ENCODE assay signal across 2 cellular contexts in the genomic region with DNA sequence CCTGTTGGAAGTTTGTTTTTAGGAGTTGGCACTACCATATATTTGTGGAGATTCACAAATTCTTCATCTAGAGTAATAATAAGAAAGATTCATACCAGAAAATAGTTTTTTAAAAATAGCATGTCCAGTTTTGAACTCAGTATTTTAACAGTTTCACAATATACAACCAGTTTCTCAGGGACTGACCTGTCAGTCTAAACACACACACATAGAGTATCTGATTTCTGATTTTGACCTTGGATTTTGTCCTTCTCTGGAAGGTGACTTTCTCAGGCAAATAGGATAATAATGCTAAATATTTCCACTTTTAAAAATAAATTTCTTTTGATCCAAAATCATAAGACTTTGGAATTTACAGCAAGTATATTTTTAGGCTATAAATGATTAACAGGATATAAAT.
TF ChIP-seq lines count a peak whose summit lies in the region.

No MANE protein-coding gene starts in this region.

TF ChIP-seq in HepG2, 621 proteins besides CTCF, POLR2A, EP300 and RAD21:
- TF ChIP-seq ZNF335 (CRISPR knock-in tag; IDR thresholded peaks at IDR 0.05) (no peak), SIX1 (CRISPR knock-in tag; IDR thresholded peaks at IDR 0.05; ENCODE audit: borderline replicate concordance) (peak; percentile 53; the same call in 1 of the 2 replicates), MTF2 (CRISPR knock-in tag; IDR thresholded peaks at IDR 0.05; ENCODE audit: borderline replicate concordance) (no peak), ZNF136 (CRISPR knock-in tag; IDR thresholded peaks at IDR 0.05; ENCODE audit: low read depth) (no peak), ARNTL (CRISPR knock-in tag; IDR thresholded peaks at IDR 0.05) (no peak), AHDC1 (CRISPR knock-in tag; IDR thresholded peaks at IDR 0.05; ENCODE audit: borderline replicate concordance) (0 out of 2 replicates have a peak, but pooled peaks have one; percentile 21), ESRRA (CRISPR knock-in tag; IDR thresholded peaks at IDR 0.05; ENCODE audit: low read depth) (0 out of 2 replicates have a peak, but pooled peaks have one; percentile 49)

TF ChIP-seq in SK-N-SH, 30 proteins besides CTCF, POLR2A, EP300 and RAD21:
- TF ChIP-seq FOSL2 (IDR thresholded peaks at IDR 0.05; ENCODE audit: borderline replicate concordance, low read depth), result no peak
- no peak for TF ChIP-seq EZH2phosphoT487 (IDR thresholded peaks at IDR 0.05; ENCODE audit: borderline replicate concordance, low read depth)
- TF ChIP-seq NRF1 (IDR thresholded peaks at IDR 0.05; ENCODE audit: low read depth, low read length), result no peak
- no peak for TF ChIP-seq TEAD4 (IDR thresholded peaks at IDR 0.05; ENCODE audit: borderline replicate concordance, insufficient read depth)
- no peak for TF ChIP-seq ELF1 (IDR thresholded peaks at IDR 0.05)
- TF ChIP-seq, protein P1, sequence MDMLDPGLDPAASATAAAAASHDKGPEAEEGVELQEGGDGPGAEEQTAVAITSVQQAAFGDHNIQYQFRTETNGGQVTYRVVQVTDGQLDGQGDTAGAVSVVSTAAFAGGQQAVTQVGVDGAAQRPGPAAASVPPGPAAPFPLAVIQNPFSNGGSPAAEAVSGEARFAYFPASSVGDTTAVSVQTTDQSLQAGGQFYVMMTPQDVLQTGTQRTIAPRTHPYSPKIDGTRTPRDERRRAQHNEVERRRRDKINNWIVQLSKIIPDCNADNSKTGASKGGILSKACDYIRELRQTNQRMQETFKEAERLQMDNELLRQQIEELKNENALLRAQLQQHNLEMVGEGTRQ (IDR thresholded peaks at IDR 0.05; ENCODE audit: borderline replicate concordance, low read depth, low read length), result no peak
- TF ChIP-seq CHD2 (IDR thresholded peaks at IDR 0.05; ENCODE audit: low read length, partially characterized antibody), result no peak
TF ChIP-seq in SK-N-SH: peak in this region for 0.
